8 cellular contexts compared by ENCODE assay signal in the genomic region with DNA sequence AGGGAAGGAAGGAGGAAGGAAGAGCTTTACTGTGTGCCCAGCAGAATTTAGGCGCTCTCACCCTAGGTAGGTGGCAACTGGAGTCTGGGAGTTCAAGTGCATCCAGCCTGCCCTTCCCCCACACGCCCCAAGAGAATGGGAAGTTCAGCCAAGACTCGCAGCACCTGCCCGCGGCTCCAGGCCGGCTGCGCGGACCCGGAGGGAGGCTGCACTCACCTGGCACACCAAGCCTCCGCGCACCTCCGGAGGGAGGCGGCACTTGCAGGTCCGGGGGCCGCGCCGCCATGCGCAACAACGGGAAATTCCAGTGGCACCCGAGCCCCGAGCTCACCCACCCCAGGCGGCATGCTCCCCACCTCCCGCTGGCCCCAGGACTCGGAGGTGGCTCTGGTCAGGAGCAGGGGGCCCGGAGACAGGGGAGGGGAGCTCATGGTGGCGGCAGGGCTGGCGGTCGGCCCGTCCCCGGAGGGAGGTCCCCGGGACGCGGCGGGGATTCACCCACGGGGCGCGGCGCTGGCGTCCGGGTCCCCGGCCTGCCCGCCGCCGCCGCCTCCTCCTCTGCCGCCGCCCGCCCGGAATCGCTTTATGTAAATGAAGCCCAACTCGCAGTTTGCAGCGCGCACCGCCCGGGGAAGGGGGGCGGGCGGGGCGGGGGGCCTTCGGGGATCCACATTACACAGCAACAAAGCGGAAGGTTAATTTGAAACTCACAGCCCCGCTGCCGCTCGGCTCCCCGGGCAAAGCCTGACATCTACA.
DNase-seq lines count a peak whose midpoint lies in the region; ATAC-seq and TF ChIP-seq lines count a peak whose summit lies in the region.

A gene with protein sequence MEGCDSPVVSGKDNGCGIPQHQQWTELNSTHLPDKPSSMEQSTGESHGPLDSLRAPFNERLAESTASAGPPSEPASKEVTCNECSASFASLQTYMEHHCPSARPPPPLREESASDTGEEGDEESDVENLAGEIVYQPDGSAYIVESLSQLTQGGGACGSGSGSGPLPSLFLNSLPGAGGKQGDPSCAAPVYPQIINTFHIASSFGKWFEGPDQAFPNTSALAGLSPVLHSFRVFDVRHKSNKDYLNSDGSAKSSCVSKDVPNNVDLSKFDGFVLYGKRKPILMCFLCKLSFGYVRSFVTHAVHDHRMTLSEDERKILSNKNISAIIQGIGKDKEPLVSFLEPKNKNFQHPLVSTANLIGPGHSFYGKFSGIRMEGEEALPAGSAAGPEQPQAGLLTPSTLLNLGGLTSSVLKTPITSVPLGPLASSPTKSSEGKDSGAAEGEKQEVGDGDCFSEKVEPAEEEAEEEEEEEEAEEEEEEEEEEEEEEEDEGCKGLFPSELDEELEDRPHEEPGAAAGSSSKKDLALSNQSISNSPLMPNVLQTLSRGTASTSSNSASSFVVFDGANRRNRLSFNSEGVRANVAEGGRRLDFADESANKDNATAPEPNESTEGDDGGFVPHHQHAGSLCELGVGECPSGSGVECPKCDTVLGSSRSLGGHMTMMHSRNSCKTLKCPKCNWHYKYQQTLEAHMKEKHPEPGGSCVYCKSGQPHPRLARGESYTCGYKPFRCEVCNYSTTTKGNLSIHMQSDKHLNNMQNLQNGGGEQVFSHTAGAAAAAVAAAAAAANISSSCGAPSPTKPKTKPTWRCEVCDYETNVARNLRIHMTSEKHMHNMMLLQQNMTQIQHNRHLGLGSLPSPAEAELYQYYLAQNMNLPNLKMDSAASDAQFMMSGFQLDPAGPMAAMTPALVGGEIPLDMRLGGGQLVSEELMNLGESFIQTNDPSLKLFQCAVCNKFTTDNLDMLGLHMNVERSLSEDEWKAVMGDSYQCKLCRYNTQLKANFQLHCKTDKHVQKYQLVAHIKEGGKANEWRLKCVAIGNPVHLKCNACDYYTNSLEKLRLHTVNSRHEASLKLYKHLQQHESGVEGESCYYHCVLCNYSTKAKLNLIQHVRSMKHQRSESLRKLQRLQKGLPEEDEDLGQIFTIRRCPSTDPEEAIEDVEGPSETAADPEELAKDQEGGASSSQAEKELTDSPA (N-terminal part only) (minus strand): TSS at position 593 of the 756 bp plus-strand sequence. CDS start 87,983 bp downstream, outside the sequence.

- H3K27ac ChIP-seq in neutrophil, result no peak within 1 kb of the TSS

- H3K9me3 ChIP-seq in neutrophil, result no peaks in the 10 kb centered on the region

- H3K4me3 ChIP-seq in GM12864 (ENCODE audit: low read depth, low read length) (peak within 1 kb of the TSS; percentile 68), neutrophil (ENCODE audit: low read depth in 1 of 2, low read length in 1 of 2) (peak within 1 kb of the TSS; percentile 20 to 25)

- peak; percentile 53 for DNase-seq in 8988T
- no peak for DNase-seq in GM12864 (ENCODE audit: low read depth)
- DNase-seq in NCI-H128 (lab: John Stamatoyannopoulos, UW; ENCODE audit: unreplicated experiment), result peak; percentile 33
- peak; percentile 64 for DNase-seq in activated effector memory CD4-positive, alpha-beta T cell treated with anti-CD3 and anti-CD28 coated beads, Interleukin-2, amount 50 U/mL, for 16 hours
- DNase-seq in glomerular visceral epithelial cell (ENCODE audit: extremely low spot score), result peak; percentile 71
- DNase-seq in hepatic stellate cell (ENCODE audit: low spot score), result no peak

- H3K36me3 ChIP-seq in neutrophil, result no peaks in the 10 kb centered on the region

- TF ChIP-seq CTCF in GM12864 (IDR thresholded peaks at IDR 0.05; ENCODE audit: low read depth, low read length, missing control alignments) (peak; percentile 12), neutrophil (IDR thresholded peaks at IDR 0.05) (no peak)

- ATAC-seq in HG02571 (IDR thresholded peaks at IDR 0.05; ENCODE audit: unreplicated experiment), result peak; percentile 84

- peaks cover 90% of the 10 kb centered on the region for H3K27me3 ChIP-seq in neutrophil

- H3K4me1 ChIP-seq in neutrophil (ENCODE audit: control insufficient read depth in 1 of 2, insufficient read depth in 1 of 2, low read depth in 1 of 2, low read length in 1 of 2), result peaks cover 0 to 11% of the 10 kb centered on the region in 2 experiments

Comparison
In these comparisons a context has a peak if more than half of its experiments do, and no peak if none do; other contexts are left out.
1. DNase-seq: peak in 8988T (single experiment), NCI-H128 (single experiment), activated effector memory CD4-positive, alpha-beta T cell treated with anti-CD3 and anti-CD28 coated beads, Interleukin-2, amount 50 U/mL, for 16 hours (single experiment) and glomerular visceral epithelial cell (single experiment); none in GM12864 (single experiment) and hepatic stellate cell (single experiment).